In genomic region chr14:98786456-98786855, GRCh38 we compare ENCODE assay signal across 22 cellular contexts.
DNase-seq lines count a peak whose midpoint lies in the region; ATAC-seq and TF ChIP-seq lines count a peak whose summit lies in the region.
"Had no signal": no experiment of that assay in that cellular context is flagged by ENCODE, and none has a peak within 500 bp of the region (broad histone marks: within the 10 kb centered on the region; RNA-seq: fewer than 3 reads in every experiment).

No MANE protein-coding gene starts in this region.

- intact Hi-C loops in esophagus muscularis mucosa (cut with DNase I): no loop called here

- no peak overlapping the region for H3K27ac ChIP-seq in esophagus muscularis mucosa (replicated peaks in 1 of 4)
- H3K27ac ChIP-seq: BLaER1 had no signal

- H3K4me3 ChIP-seq in esophagus muscularis mucosa: no peak overlapping the region
- H3K4me3 ChIP-seq: BLaER1, GM12878 had no signal

- no peak for ATAC-seq in HG02884 (IDR thresholded peaks at IDR 0.05; ENCODE audit: unreplicated experiment)
- no peak for ATAC-seq in HG02642 (IDR thresholded peaks at IDR 0.05; ENCODE audit: poor library complexity, unreplicated experiment)
- ATAC-seq: GM12878 had no signal

- TF ChIP-seq CTCF in esophagus muscularis mucosa (IDR thresholded peaks at IDR 0.05): no peak

- 62% methylated on average over 4 of the region's 4 CpGs for WGBS in esophagus muscularis mucosa

- no peaks in the 10 kb centered on the region for H3K36me3 ChIP-seq in esophagus muscularis mucosa
- H3K36me3 ChIP-seq: BE2C, BLaER1 had no signal

- TF ChIP-seq EP300 in esophagus muscularis mucosa (IDR thresholded peaks at IDR 0.05): no peak

- no peaks in the 10 kb centered on the region for H3K27me3 ChIP-seq in esophagus muscularis mucosa
- H3K27me3 ChIP-seq: BE2C, BLaER1 had no signal

- H3K9me3 ChIP-seq in esophagus muscularis mucosa: no peaks in the 10 kb centered on the region
- H3K9me3 ChIP-seq: BE2C, BLaER1 had no signal

- no peaks in the 10 kb centered on the region for H3K4me1 ChIP-seq in esophagus muscularis mucosa
- H3K4me1 ChIP-seq: BE2C, BLaER1 had no signal

- DNase-seq in DMS79 (lab: John Stamatoyannopoulos, UW): peak; percentile 50
- peak; percentile 68 for DNase-seq in DMS79 treated with DMSO at 0.1 percent for 48 hours (lab: John Stamatoyannopoulos, UW)
- DNase-seq in esophagus muscularis mucosa (ENCODE audit: extremely low spot score): peak; percentile 74
- DNase-seq in NCI-H748 treated with DMSO at 0.1 percent for 48 hours (lab: John Stamatoyannopoulos, UW): no peak
- DNase-seq: 8988T; ACHN; BE2C; C1 segment of cervical spinal cord; CD4-positive, alpha-beta memory T cell; CD4-positive, CD25-positive, alpha-beta regulatory T cell; CD8-positive, alpha-beta memory T cell; COR-L47; DMS 273 treated with DMSO at 0.1 percent for 48 hours; DMS153; DMS53; DND-41; EL; GDM1 had no signal

- TF ChIP-seq POLR2A in esophagus muscularis mucosa (IDR thresholded peaks at IDR 0.05; ENCODE audit: low read depth): no peak
